In the genomic region with DNA sequence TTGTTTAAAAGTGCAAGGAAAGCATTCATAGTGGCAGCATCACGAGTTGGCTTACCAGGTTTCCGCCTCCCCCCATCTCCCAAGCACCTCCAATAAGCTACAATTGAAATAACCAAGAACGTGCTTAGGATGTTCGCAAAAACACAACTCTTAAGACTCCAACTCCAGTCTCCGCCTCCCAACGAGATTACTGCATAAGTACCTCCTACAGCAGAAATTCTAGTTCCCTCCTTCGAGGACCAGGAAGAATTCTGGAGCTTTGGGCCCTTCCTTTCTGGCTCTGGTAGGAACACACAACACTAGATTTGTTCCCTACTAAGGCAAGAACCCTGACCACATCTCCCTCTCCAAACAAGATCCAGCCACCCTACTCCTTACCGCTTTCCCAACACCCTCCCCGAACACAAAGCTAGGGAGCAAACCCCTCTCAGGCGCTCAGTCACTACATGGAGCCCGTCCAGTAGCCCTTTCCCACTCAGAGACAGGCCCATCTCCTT, we compare ENCODE assay signal across 8 cellular contexts. TPM values are rescaled to one million over a fixed set of nuclear protein-coding genes. Genes with fewer than 3 reads are reported as not detected.
DNase-seq lines count a peak whose midpoint lies in the region; ATAC-seq and TF ChIP-seq lines count a peak whose summit lies in the region.

No MANE protein-coding gene starts in this region.

- H3K27me3 ChIP-seq in dorsolateral prefrontal cortex, result no peaks in the 10 kb centered on the region

- ATAC-seq in GM18511 (IDR thresholded peaks at IDR 0.05; ENCODE audit: unreplicated experiment) (no peak), HG03378 (IDR thresholded peaks at IDR 0.05; ENCODE audit: unreplicated experiment) (no peak)

- intact Hi-C loops in dorsolateral prefrontal cortex (cut with DNase I), result loop anchor here (1.0 to 10.0 kb wide), 9 partner anchors 72 to 410 kb away; a partner anchor contains a TSS

- peak overlapping the region; percentile 67 to 99 (median 97) for H3K27ac ChIP-seq in dorsolateral prefrontal cortex
- H3K27ac ChIP-seq in substantia nigra (ENCODE audit: low read depth, low read length, poor library complexity, severe bottlenecking), result peak overlapping the region; percentile 95

- H3K4me3 ChIP-seq in dorsolateral prefrontal cortex, result peak overlapping the region; percentile 65 to 99 (median 93)

- DNase-seq in DMS53 treated with DMSO at 0.1 percent for 48 hours (lab: John Stamatoyannopoulos, UW; ENCODE audit: unreplicated experiment) (peak; percentile 13), M059J (ENCODE audit: low read depth) (peak; percentile 79), T-helper 9 cell (peak; percentile 4), dorsolateral prefrontal cortex (no peak), medulla oblongata (ENCODE audit: extremely low spot score) (peak; percentile 70), substantia nigra (lab: John Stamatoyannopoulos, UW) (peak in 3 of 49 donors; percentile 33 to 46 (median 34))

- TF ChIP-seq CTCF in dorsolateral prefrontal cortex (IDR thresholded peaks at IDR 0.05 in 54 of 56, conservative IDR thresholded peaks at IDR 0.05 in 2 of 56; ENCODE audit: low read depth in 1 of 56, partially characterized antibody in 56 of 56), result no peak

RNA-seq across cellular contexts. Expression of a gene that starts 0.7 kb away (rescaled TPM):
- 27.6 and 34.0 TPM in 2 replicates for total RNA-seq in M059J (2014; rRNA removed; shearing (Covaris generic))
- 10 to 100 TPM; 20.3 to 43.9 (median 31.0) TPM for total RNA-seq in dorsolateral prefrontal cortex

Comparison
In these comparisons a context has a peak if more than half of its experiments do, and no peak if none do; other contexts are left out.
1. DNase-seq: peak in DMS53 treated with DMSO at 0.1 percent for 48 hours (single experiment), M059J (single experiment), T-helper 9 cell (single experiment) and medulla oblongata (single experiment); none in dorsolateral prefrontal cortex (0 of 10).